8 cellular contexts compared by ENCODE assay signal in genomic region chr4:18593297-18594002, GRCh38.
A peak's percentile ranks its signal among the peaks of the same experiment; 100 is the strongest.
DNase-seq lines count a peak whose midpoint lies in the region; ATAC-seq and TF ChIP-seq lines count a peak whose summit lies in the region.

No MANE protein-coding gene starts in this region.

- no peaks in the 10 kb centered on the region for H3K79me2 ChIP-seq in MM.1S (ENCODE audit: low read length)

- no peaks in the 10 kb centered on the region for H3F3A ChIP-seq in MM.1S (ENCODE audit: insufficient read depth, low read length)

- TF ChIP-seq POLR2A in prostate gland (IDR thresholded peaks at IDR 0.05), result no peak

- H3K4me1 ChIP-seq in HAP-1 (no peaks in the 10 kb centered on the region), MM.1S (ENCODE audit: low read length) (no peaks in the 10 kb centered on the region), SJSA1 (replicated peaks) (no peaks in the 10 kb centered on the region), prostate gland (replicated peaks) (no peaks in the 10 kb centered on the region)

- no peaks in the 10 kb centered on the region for H3K36me3 ChIP-seq in HAP-1 (replicated peaks)
- H3K36me3 ChIP-seq in MM.1S (replicated peaks; ENCODE audit: insufficient read depth, low read length), result no peaks in the 10 kb centered on the region
- H3K36me3 ChIP-seq in SJSA1, result no peaks in the 10 kb centered on the region
- no peaks in the 10 kb centered on the region for H3K36me3 ChIP-seq in prostate gland

- H2AFZ ChIP-seq in MM.1S (ENCODE audit: low read length), result peak overlapping the region; percentile 31; the same call in 1 of the 2 replicates

- H3K9me2 ChIP-seq in MM.1S (replicated peaks; ENCODE audit: insufficient read depth, low read length), result no peaks in the 10 kb centered on the region

- intact Hi-C loops in prostate gland (cut with DNase I), result loop anchor here (5.0 kb wide), 2 partner anchors 776 to 1046 kb away; no protein-coding TSS in a partner anchor

- H3K27me3 ChIP-seq in HAP-1 (ENCODE audit: low read depth), result peaks cover 5% of the 10 kb centered on the region; the same call in 1 of the 2 replicates
- H3K27me3 ChIP-seq in MM.1S (replicated peaks; ENCODE audit: insufficient read depth, low read length), result no peaks in the 10 kb centered on the region
- H3K27me3 ChIP-seq in SJSA1 (replicated peaks), result no peaks in the 10 kb centered on the region
- H3K27me3 ChIP-seq in prostate gland (replicated peaks; ENCODE audit: insufficient read depth), result no peaks in the 10 kb centered on the region

- H3K36me3 Mint-ChIP-seq in activated naive CD4-positive, alpha-beta T cell treated with anti-CD3 and anti-CD28 coated beads, Interleukin-2, amount 50 U/mL, for 72 hours, result no peaks in the 10 kb centered on the region

- DNase-seq in GM12865 (ENCODE audit: low read depth), result peak; percentile 72
- DNase-seq in HAP-1 (ENCODE audit: low spot score in 2 of 2), result peak; percentile 47 to 64
- DNase-seq in MM.1S, result peak; percentile 76
- DNase-seq in SJSA1 (ENCODE audit: low read depth in 1 of 2, low spot score in 2 of 2), result peak; percentile 65 to 68
- DNase-seq in activated naive CD4-positive, alpha-beta T cell treated with anti-CD3 and anti-CD28 coated beads, Interleukin-2, amount 50 U/mL, for 72 hours (ENCODE audit: low spot score in 2 of 2), result peak in 1 of 2 donors; percentile 41
- DNase-seq in glomerular visceral epithelial cell (ENCODE audit: extremely low spot score), result peak; percentile 66
- peak; percentile 60 for DNase-seq in prostate gland (ENCODE audit: low spot score)
- no peak for DNase-seq in mesenteric fat pad (ENCODE audit: low spot score)

- TF ChIP-seq CTCF in GM12865 (IDR thresholded peaks at IDR 0.05; ENCODE audit: insufficient read depth, low read depth, low read length, missing control alignments) (peak; percentile 71), MM.1S (IDR thresholded peaks at IDR 0.05; ENCODE audit: low read length) (peak; percentile 84), prostate gland (IDR thresholded peaks at IDR 0.05) (peak; percentile 27 to 86 (median 72))

- in situ Hi-C loops in HAP-1 (cut with MboI; ENCODE audit: low sequenced_read_pairs), result loop anchor here (25.0 kb wide), 1 partner anchor 1056 kb away; no protein-coding TSS in a partner anchor

- H3K9me3 ChIP-seq in HAP-1 (no peaks in the 10 kb centered on the region), MM.1S (replicated peaks; ENCODE audit: insufficient read depth, low read length) (no peaks in the 10 kb centered on the region), SJSA1 (replicated peaks) (no peaks in the 10 kb centered on the region), prostate gland (no peaks in the 10 kb centered on the region)

- no peak overlapping the region for H3K27ac Mint-ChIP-seq in activated naive CD4-positive, alpha-beta T cell treated with anti-CD3 and anti-CD28 coated beads, Interleukin-2, amount 50 U/mL, for 72 hours

- H3K9ac ChIP-seq in MM.1S (ENCODE audit: low read length), result no peak overlapping the region

- peak; percentile 33 to 61 for ATAC-seq in activated naive CD4-positive, alpha-beta T cell treated with anti-CD3 and anti-CD28 coated beads, Interleukin-2, amount 50 U/mL, for 72 hours

- H4K20me1 ChIP-seq in MM.1S (ENCODE audit: insufficient read depth, low read length), result no peaks in the 10 kb centered on the region

- 6% methylated on average over 12 of the region's 12 CpGs for WGBS in prostate gland

- no peak overlapping the region for H3K4me3 ChIP-seq in GM12865 (ENCODE audit: low read depth, low read length)
- no peak overlapping the region for H3K4me3 ChIP-seq in HAP-1
- H3K4me3 ChIP-seq in MM.1S (ENCODE audit: low read length), result no peak overlapping the region
- no peak overlapping the region for H3K4me3 ChIP-seq in SJSA1
- peak overlapping the region in 1 of 2 donors; percentile 8 for H3K4me3 ChIP-seq in prostate gland

- H3K27ac ChIP-seq in MM.1S (ENCODE audit: low read length) (no peak overlapping the region), SJSA1 (no peak overlapping the region), prostate gland (peak overlapping the region; percentile 45 to 49)

- H3K4me2 ChIP-seq in MM.1S (ENCODE audit: low read depth, low read length), result peak overlapping the region; percentile 27

- H3K9me3 Mint-ChIP-seq in activated naive CD4-positive, alpha-beta T cell treated with anti-CD3 and anti-CD28 coated beads, Interleukin-2, amount 50 U/mL, for 72 hours, result no peaks in the 10 kb centered on the region

Comparison
In these comparisons a context has a peak if more than half of its experiments do, and no peak if none do; other contexts are left out.
1. H3K27ac ChIP-seq: peak in prostate gland (2 of 2); none in MM.1S (single experiment) and SJSA1 (single experiment).
2. Peak in every context shown above with its lines, with median percentiles within 50 percentile points of each other: CTCF ChIP-seq.